ENCODE assay signal across 9 cellular contexts in the genomic region with DNA sequence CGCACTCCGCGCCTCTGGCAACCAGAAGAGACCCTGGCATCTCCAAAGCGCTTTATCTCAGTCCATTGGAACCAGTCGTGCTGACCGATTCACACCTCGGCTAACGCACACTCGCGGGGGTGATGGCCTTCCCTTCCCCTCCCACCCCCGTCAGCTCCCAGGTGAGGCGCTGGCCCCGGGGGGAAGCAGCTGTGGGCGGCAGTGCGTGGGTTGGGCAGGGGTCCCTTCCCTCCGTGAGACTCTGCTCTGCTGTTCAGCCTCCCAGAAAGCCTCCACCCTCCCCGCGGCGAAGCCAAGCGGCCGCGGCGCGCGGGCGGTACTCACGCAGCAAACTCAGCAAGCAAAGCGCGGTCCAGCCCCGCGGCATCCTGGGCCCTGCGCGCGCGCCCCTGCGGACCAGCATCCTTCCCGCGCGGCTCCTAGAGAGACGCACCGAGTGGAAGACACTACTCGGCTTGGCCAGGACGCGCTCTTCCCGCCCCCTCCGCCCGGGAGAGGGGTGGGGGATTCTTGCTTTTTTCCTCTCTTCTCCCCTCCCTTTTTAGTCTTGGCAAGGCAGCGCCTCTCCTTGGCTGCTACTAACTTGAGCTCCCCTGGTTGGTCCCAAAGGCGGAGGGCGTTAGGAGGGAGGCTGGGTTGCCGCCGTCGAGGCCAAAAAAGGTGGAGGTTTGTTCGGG. TPM values are rescaled to one million over a fixed set of nuclear protein-coding genes. Genes with fewer than 3 reads are reported as not detected.
DNase-seq lines count a peak whose midpoint lies in the region; ATAC-seq and TF ChIP-seq lines count a peak whose summit lies in the region.
"Had no signal": no experiment of that assay in that cellular context is flagged by ENCODE, and none has a peak within 500 bp of the region (broad histone marks: within the 10 kb centered on the region; RNA-seq: fewer than 3 reads in every experiment).

A gene with protein sequence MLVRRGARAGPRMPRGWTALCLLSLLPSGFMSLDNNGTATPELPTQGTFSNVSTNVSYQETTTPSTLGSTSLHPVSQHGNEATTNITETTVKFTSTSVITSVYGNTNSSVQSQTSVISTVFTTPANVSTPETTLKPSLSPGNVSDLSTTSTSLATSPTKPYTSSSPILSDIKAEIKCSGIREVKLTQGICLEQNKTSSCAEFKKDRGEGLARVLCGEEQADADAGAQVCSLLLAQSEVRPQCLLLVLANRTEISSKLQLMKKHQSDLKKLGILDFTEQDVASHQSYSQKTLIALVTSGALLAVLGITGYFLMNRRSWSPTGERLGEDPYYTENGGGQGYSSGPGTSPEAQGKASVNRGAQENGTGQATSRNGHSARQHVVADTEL (minus strand): TSS at position 448 of the 677 bp plus-strand sequence. CDS start 45 bp downstream, at position 403.

- H3K36me3 ChIP-seq in heart right ventricle, result no peaks in the 10 kb centered on the region

- TF ChIP-seq CTCF in heart right ventricle (IDR thresholded peaks at IDR 0.05), result no peak

- peaks cover 13% of the 10 kb centered on the region for H3K4me1 Mint-ChIP-seq in activated T-helper 2 cell treated with anti-CD3 and anti-CD28 coated beads, Interferon-gamma antibody, Interleukin-2, Interleukin-4, amounts not matched to agents 10 μg/mL and 5 μg/mL and 100 μg/mL, durations not matched to agents 14 hours and 24 hours and 36 hours (ENCODE audit: low read depth)

- no peaks in the 10 kb centered on the region for H3K9me3 Mint-ChIP-seq in activated T-helper 2 cell treated with anti-CD3 and anti-CD28 coated beads, Interferon-gamma antibody, Interleukin-2, Interleukin-4, amounts not matched to agents 10 μg/mL and 5 μg/mL and 100 μg/mL, durations not matched to agents 14 hours and 24 hours and 36 hours
- H3K9me3 Mint-ChIP-seq: CD4-positive, alpha-beta T cell had no signal

- H3K27ac ChIP-seq in heart right ventricle, result peak within 1 kb of the TSS; percentile 82 to 98 (median 92)

- H3K27ac Mint-ChIP-seq in activated T-helper 2 cell treated with anti-CD3 and anti-CD28 coated beads, Interferon-gamma antibody, Interleukin-2, Interleukin-4, amounts not matched to agents 10 μg/mL and 5 μg/mL and 100 μg/mL, durations not matched to agents 14 hours and 24 hours and 36 hours, result no peak within 1 kb of the TSS
- H3K27ac Mint-ChIP-seq: CD4-positive, alpha-beta T cell had no signal

- peaks cover 0 to 70% (median 41%) of the 10 kb centered on the region in 9 donors for H3K4me1 ChIP-seq in heart right ventricle

- intact Hi-C loops in activated T-helper 2 cell treated with anti-CD3 and anti-CD28 coated beads, Interferon-gamma antibody, Interleukin-2, Interleukin-4, amounts not matched to agents 10 μg/mL and 5 μg/mL and 100 μg/mL, durations not matched to agents 14 hours and 24 hours and 36 hours (cut with micrococcal nuclease), result no loop called here
- intact Hi-C loops in heart right ventricle (cut with DNase I), result loop anchor here in 2 of 10 donors (5.0 kb wide), 1 partner anchor 46 kb away; no protein-coding TSS in a partner anchor

- peak within 1 kb of the TSS; percentile 56 for H3K4me3 Mint-ChIP-seq in activated T-helper 2 cell treated with anti-CD3 and anti-CD28 coated beads, Interferon-gamma antibody, Interleukin-2, Interleukin-4, amounts not matched to agents 10 μg/mL and 5 μg/mL and 100 μg/mL, durations not matched to agents 14 hours and 24 hours and 36 hours (ENCODE audit: low read depth)
- H3K4me3 Mint-ChIP-seq: CD4-positive, alpha-beta T cell had no signal

- no peaks in the 10 kb centered on the region for H3K36me3 Mint-ChIP-seq in activated T-helper 2 cell treated with anti-CD3 and anti-CD28 coated beads, Interferon-gamma antibody, Interleukin-2, Interleukin-4, amounts not matched to agents 10 μg/mL and 5 μg/mL and 100 μg/mL, durations not matched to agents 14 hours and 24 hours and 36 hours (ENCODE audit: low read depth)

- H3K27me3 ChIP-seq in heart right ventricle, result peaks cover 0 to 42% (median 0%) of the 10 kb centered on the region in 7 donors

- peak within 1 kb of the TSS; percentile 48 to 85 (median 70) for H3K4me3 ChIP-seq in heart right ventricle

- ATAC-seq in heart right ventricle (peak; percentile 60 to 80 (median 74)), HG02759 (IDR thresholded peaks at IDR 0.05; ENCODE audit: unreplicated experiment) (no peak)
- ATAC-seq in activated CD4-positive, CD25-positive, alpha-beta regulatory T cell treated with anti-CD3 and anti-CD28 coated beads, Interleukin-2, amount 50 U/mL, for 24 hours, result no peak

- WGBS in heart right ventricle, 2 donors, result 3% methylated on average over 53 to 54 of the region's 54 CpGs

- DNase-seq in NCI-H146 (lab: John Stamatoyannopoulos, UW) (peak; percentile 29), NCI-H146 treated with DMSO at 0.1 percent for 48 hours (lab: John Stamatoyannopoulos, UW; ENCODE audit: unreplicated experiment) (no peak), heart right ventricle (peak; percentile 78 to 80), pulmonary artery endothelial cell (ENCODE audit: low read depth, low spot score) (no peak), NCI-H2196 (lab: John Stamatoyannopoulos, UW; ENCODE audit: unreplicated experiment) (no peak)
- DNase-seq in activated T-helper 2 cell treated with anti-CD3 and anti-CD28 coated beads, Interferon-gamma antibody, Interleukin-2, Interleukin-4, amounts not matched to agents 10 μg/mL and 5 μg/mL and 100 μg/mL, durations not matched to agents 14 hours and 24 hours and 36 hours (ENCODE audit: low spot score), result no peak

- no peaks in the 10 kb centered on the region for H3K9me3 ChIP-seq in heart right ventricle

- peaks cover 72% of the 10 kb centered on the region for H3K27me3 Mint-ChIP-seq in activated T-helper 2 cell treated with anti-CD3 and anti-CD28 coated beads, Interferon-gamma antibody, Interleukin-2, Interleukin-4, amounts not matched to agents 10 μg/mL and 5 μg/mL and 100 μg/mL, durations not matched to agents 14 hours and 24 hours and 36 hours (ENCODE audit: low read depth)

RNA-seq across cellular contexts. Expression of the gene that starts here (rescaled TPM):
- not detected in 2 replicates for total RNA-seq in activated T-helper 2 cell treated with anti-CD3 and anti-CD28 coated beads, Interferon-gamma antibody, Interleukin-2, Interleukin-4, amounts not matched to agents 10 μg/mL and 5 μg/mL and 100 μg/mL, durations not matched to agents 14 hours and 24 hours and 36 hours
- total RNA-seq in heart right ventricle (10 to 100 TPM; 44.7 to 97.0 (median 59.2) TPM), pulmonary artery endothelial cell (16.9 and 26.1 TPM in 2 replicates)
- 10 to 100 TPM; 38.8 to 48.0 TPM for polyA plus RNA-seq in heart right ventricle
- total RNA-seq: CD4-positive, alpha-beta T cell had no signal

Comparison
In these comparisons a context has a peak if more than half of its experiments do, and no peak if none do; other contexts are left out.
1. RNA of the gene that starts here (total RNA-seq): 44.7 to 97.0 TPM in heart right ventricle and 16.9 to 26.1 TPM in pulmonary artery endothelial cell; not detected in activated T-helper 2 cell treated with anti-CD3 and anti-CD28 coated beads, Interferon-gamma antibody, Interleukin-2, Interleukin-4, amounts not matched to agents 10 μg/mL and 5 μg/mL and 100 μg/mL, durations not matched to agents 14 hours and 24 hours and 36 hours; every median in the first group is over 10 times any median in the second.
2. DNase-seq: peak in NCI-H146 (single experiment) and heart right ventricle (2 of 2); none in NCI-H146 treated with DMSO at 0.1 percent for 48 hours (single experiment), activated T-helper 2 cell treated with anti-CD3 and anti-CD28 coated beads, Interferon-gamma antibody, Interleukin-2, Interleukin-4, amounts not matched to agents 10 μg/mL and 5 μg/mL and 100 μg/mL, durations not matched to agents 14 hours and 24 hours and 36 hours (single experiment), pulmonary artery endothelial cell (single experiment) and NCI-H2196 (single experiment).
3. ATAC-seq: peak in heart right ventricle (8 of 8); none in activated CD4-positive, CD25-positive, alpha-beta regulatory T cell treated with anti-CD3 and anti-CD28 coated beads, Interleukin-2, amount 50 U/mL, for 24 hours (0 of 2) and HG02759 (single experiment).